In the genomic region with DNA sequence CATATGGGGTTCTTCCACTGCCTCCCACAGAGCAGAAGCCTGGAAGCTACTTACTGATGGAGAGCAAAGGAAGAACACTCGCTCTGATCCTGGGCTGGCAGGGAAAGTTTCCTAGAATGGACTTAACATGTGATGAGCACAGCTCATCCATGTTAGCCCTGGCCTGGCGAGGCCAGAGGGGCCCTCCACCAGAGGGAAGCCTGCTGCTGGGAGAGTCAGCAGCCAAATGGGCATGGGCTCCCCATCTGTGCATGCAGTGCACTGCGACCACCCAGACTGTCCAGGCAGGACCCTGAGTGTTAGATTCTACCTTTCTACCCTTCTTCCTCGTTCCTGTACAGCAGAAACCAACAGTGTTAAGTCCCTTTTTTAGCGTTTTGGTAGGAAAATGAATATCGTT, we compare ENCODE assay signal across 25 cellular contexts.
"Had no signal": no experiment of that assay in that cellular context is flagged by ENCODE, and none has a peak within 500 bp of the region (broad histone marks: within the 10 kb centered on the region; RNA-seq: fewer than 3 reads in every experiment).

No MANE protein-coding gene starts in this region.

- H3K27ac Mint-ChIP-seq: activated T-helper 2 cell treated with anti-CD3 and anti-CD28 coated beads, Interferon-gamma antibody, Interleukin-2, Interleukin-4, amounts not matched to agents 10 μg/mL and 5 μg/mL and 100 μg/mL, durations not matched to agents 14 hours and 24 hours and 36 hours; endodermal cell; nephron had no signal

- H3K27me3 Mint-ChIP-seq: activated naive CD8-positive, alpha-beta T cell treated with anti-CD3 and anti-CD28 coated beads, Interleukin-2, amount 10 ng/mL, durations not matched to agents 7 days and 5 days had no signal

- ATAC-seq: foreskin keratinocyte; heart left ventricle; mucosa of descending colon; right lobe of liver; stimulated activated naive CD8-positive, alpha-beta T cell treated with anti-CD3 and anti-CD28 coated beads, Interleukin-15, Interleukin-2, amounts not matched to agents 100 U/mL and 50 U/mL, for 24 hours had no signal

- H3K4me1 Mint-ChIP-seq: endodermal cell, nephron had no signal

- H3K27me3 ChIP-seq: ascending aorta, brain microvascular endothelial cell, esophagus muscularis mucosa, foreskin keratinocyte, heart left ventricle, right lobe of liver, testis, transverse colon had no signal

- FAIRE-seq: islet of Langerhans, TTC549 had no signal

- H3K27ac ChIP-seq: ascending aorta, brain microvascular endothelial cell, esophagus muscularis mucosa, foreskin keratinocyte, heart left ventricle, left ventricle myocardium inferior, right lobe of liver, testis, transverse colon, VCaP had no signal

- H3K9me3 ChIP-seq: ascending aorta, esophagus muscularis mucosa, heart left ventricle, left ventricle myocardium inferior, mucosa of descending colon, right lobe of liver, testis, transverse colon had no signal

- H3K9me3 Mint-ChIP-seq: activated naive CD8-positive, alpha-beta T cell treated with anti-CD3 and anti-CD28 coated beads, Interleukin-2, amount 10 ng/mL, durations not matched to agents 7 days and 5 days; activated T-helper 2 cell treated with anti-CD3 and anti-CD28 coated beads, Interferon-gamma antibody, Interleukin-2, Interleukin-4, amounts not matched to agents 10 μg/mL and 5 μg/mL and 100 μg/mL, durations not matched to agents 14 hours and 24 hours and 36 hours; endodermal cell; nephron had no signal

- H3K4me3 ChIP-seq: ascending aorta, esophagus muscularis mucosa, heart left ventricle, left ventricle myocardium inferior, lung, mucosa of descending colon, right lobe of liver, testis, transverse colon had no signal

- H3K4me3 Mint-ChIP-seq: activated naive CD8-positive, alpha-beta T cell treated with anti-CD3 and anti-CD28 coated beads, Interleukin-2, amount 10 ng/mL, durations not matched to agents 7 days and 5 days; endodermal cell; nephron had no signal

- DNase-seq: activated CD4-positive, alpha-beta T cell treated with anti-CD3 and anti-CD28 coated beads for 4 hours; activated CD4-positive, alpha-beta T cell treated with anti-CD3 and anti-CD28 coated beads, Interleukin-2, amount 50 U/mL, for 4 hours; activated naive CD8-positive, alpha-beta T cell treated with anti-CD3 and anti-CD28 coated beads, Interleukin-2, amount 10 ng/mL, durations not matched to agents 7 days and 5 days; activated T-cell treated with anti-CD3 and anti-CD28 coated beads for 4 hours; brain microvascular endothelial cell; endodermal cell; foreskin keratinocyte; heart left ventricle; left ventricle myocardium inferior; mucosa of descending colon; posterior cingulate gyrus; right lobe of liver; stimulated activated CD4-positive, alpha-beta T cell treated with anti-CD3 and anti-CD28 coated beads, Interleukin-2, amount 100 ng/mL, for 48 hours; stimulated activated naive CD8-positive, alpha-beta T cell treated with anti-CD3 and anti-CD28 coated beads, Interleukin-15, Interleukin-2, amounts not matched to agents 100 U/mL and 50 U/mL, for 24 hours; T-helper 9 cell; testis; transverse colon had no signal

- H3K4me1 ChIP-seq: ascending aorta, foreskin keratinocyte, left ventricle myocardium inferior, right lobe of liver, testis, transverse colon had no signal
